Comparison of ENCODE assay signal across 25 cellular contexts in genomic region chr3:197577366-197578074, GRCh38.
"Had no signal": no experiment of that assay in that cellular context is flagged by ENCODE, and none has a peak within 500 bp of the region (broad histone marks: within the 10 kb centered on the region; RNA-seq: fewer than 3 reads in every experiment).

No MANE protein-coding gene starts in this region.

- H3K4me2 ChIP-seq: SK-N-SH had no signal

- H3K27ac ChIP-seq: body of pancreas, breast epithelium, SJSA1 had no signal

- H3K4me3 ChIP-seq: body of pancreas, breast epithelium, SJSA1 had no signal

- H3K9ac ChIP-seq: SK-N-SH had no signal

- H3K9me3 ChIP-seq: body of pancreas, breast epithelium, SJSA1 had no signal

- H3K4me1 Mint-ChIP-seq: activated CD4-positive, alpha-beta T cell treated with anti-CD3 and anti-CD28 coated beads for 36 hours; activated T-helper 17 cell treated with anti-CD3 and anti-CD28 coated beads, Interleukin-2, amount 50 U/mL, for 72 hours had no signal

- ATAC-seq: activated CD4-positive, alpha-beta T cell treated with anti-CD3 and anti-CD28 coated beads for 36 hours; activated CD4-positive, CD25-positive, alpha-beta regulatory T cell treated with anti-CD3 and anti-CD28 coated beads, Interleukin-2, amount 50 U/mL, for 24 hours; activated CD8-positive, alpha-beta T cell treated with anti-CD3 and anti-CD28 coated beads for 36 hours; activated T-cell treated with anti-CD3 and anti-CD28 coated beads, Interleukin-2, amount 50 U/mL, for 72 hours; activated T-helper 17 cell treated with anti-CD3 and anti-CD28 coated beads, Interleukin-2, amount 50 U/mL, for 72 hours; body of pancreas; Panc1 had no signal

- H3K27ac Mint-ChIP-seq: activated CD4-positive, alpha-beta T cell treated with anti-CD3 and anti-CD28 coated beads for 36 hours; activated CD8-positive, alpha-beta T cell treated with anti-CD3 and anti-CD28 coated beads for 36 hours; activated naive CD8-positive, alpha-beta T cell treated with anti-CD3 and anti-CD28 coated beads, Interleukin-2, amount 10 ng/mL, durations not matched to agents 7 days and 5 days; activated T-cell treated with anti-CD3 and anti-CD28 coated beads, Interleukin-2, amount 50 U/mL, for 72 hours; activated T-helper 17 cell treated with anti-CD3 and anti-CD28 coated beads, Interleukin-2, amount 50 U/mL, for 72 hours; T-helper 1 cell treated with Interleukin-12 subunit alpha and Interleukin-12 subunit beta and Interleukin-4 antibody, amounts not matched to agents 30 μg/mL and 1 μg/mL, for 36 hours; T-helper 2 cell treated with Interferon-gamma antibody and Interleukin-4, amounts not matched to agents 5 μg/mL and 100 μg/mL, for 36 hours had no signal

- H3K4me1 ChIP-seq: body of pancreas, breast epithelium, SJSA1 had no signal

- H3K36me3 ChIP-seq: breast epithelium, SJSA1 had no signal

- H3K27me3 ChIP-seq: body of pancreas, breast epithelium had no signal

- H3K9me3 Mint-ChIP-seq: activated CD8-positive, alpha-beta T cell treated with anti-CD3 and anti-CD28 coated beads for 36 hours; activated naive CD8-positive, alpha-beta T cell treated with anti-CD3 and anti-CD28 coated beads, Interleukin-2, amount 10 ng/mL, durations not matched to agents 7 days and 5 days; activated T-cell treated with anti-CD3 and anti-CD28 coated beads, Interleukin-2, amount 50 U/mL, for 72 hours; activated T-helper 17 cell treated with anti-CD3 and anti-CD28 coated beads, Interleukin-2, amount 50 U/mL, for 72 hours; T-helper 1 cell treated with Interleukin-12 subunit alpha and Interleukin-12 subunit beta and Interleukin-4 antibody, amounts not matched to agents 30 μg/mL and 1 μg/mL, for 36 hours; T-helper 2 cell treated with Interferon-gamma antibody and Interleukin-4, amounts not matched to agents 5 μg/mL and 100 μg/mL, for 36 hours had no signal

- DNase-seq: activated CD4-positive, alpha-beta T cell treated with anti-CD3 and anti-CD28 coated beads for 36 hours; activated CD8-positive, alpha-beta T cell treated with anti-CD3 and anti-CD28 coated beads for 36 hours; activated effector memory CD4-positive, alpha-beta T cell treated with anti-CD3 and anti-CD28 coated beads, Interleukin-2, amount 50 U/mL, for 16 hours; activated naive CD4-positive, alpha-beta T cell; activated naive CD4-positive, alpha-beta T cell treated with anti-CD3 and anti-CD28 coated beads, Interleukin-2, amount 50 U/mL, for 16 hours; activated naive CD8-positive, alpha-beta T cell treated with anti-CD3 and anti-CD28 coated beads, Interleukin-2, amount 10 ng/mL, durations not matched to agents 7 days and 5 days; activated T-cell treated with anti-CD3 and anti-CD28 coated beads, Interleukin-2, amount 50 U/mL, for 1 hour; activated T-cell treated with anti-CD3 and anti-CD28 coated beads, Interleukin-2, amount 50 U/mL, for 72 hours; body of pancreas; cerebellar nuclear complex; NCI-H1105; NCI-H1417 treated with DMSO at 0.1 percent for 48 hours; NCI-H1694 treated with DMSO at 0.1 percent for 48 hours; NCI-H2029; NCI-H345; NCI-H524 treated with DMSO at 0.1 percent for 48 hours; SHP77 treated with DMSO at 0.1 percent for 48 hours; SK-N-SH had no signal

- H3K4me3 Mint-ChIP-seq: activated CD4-positive, alpha-beta T cell treated with anti-CD3 and anti-CD28 coated beads for 36 hours; activated CD8-positive, alpha-beta T cell treated with anti-CD3 and anti-CD28 coated beads for 36 hours; activated naive CD8-positive, alpha-beta T cell treated with anti-CD3 and anti-CD28 coated beads, Interleukin-2, amount 10 ng/mL, durations not matched to agents 7 days and 5 days; activated T-cell treated with anti-CD3 and anti-CD28 coated beads, Interleukin-2, amount 50 U/mL, for 72 hours; activated T-helper 17 cell treated with anti-CD3 and anti-CD28 coated beads, Interleukin-2, amount 50 U/mL, for 72 hours; T-helper 1 cell treated with Interleukin-12 subunit alpha and Interleukin-12 subunit beta and Interleukin-4 antibody, amounts not matched to agents 30 μg/mL and 1 μg/mL, for 36 hours; T-helper 2 cell treated with Interferon-gamma antibody and Interleukin-4, amounts not matched to agents 5 μg/mL and 100 μg/mL, for 36 hours had no signal
